Comparison of ENCODE assay signal across 23 cellular contexts in the genomic region with DNA sequence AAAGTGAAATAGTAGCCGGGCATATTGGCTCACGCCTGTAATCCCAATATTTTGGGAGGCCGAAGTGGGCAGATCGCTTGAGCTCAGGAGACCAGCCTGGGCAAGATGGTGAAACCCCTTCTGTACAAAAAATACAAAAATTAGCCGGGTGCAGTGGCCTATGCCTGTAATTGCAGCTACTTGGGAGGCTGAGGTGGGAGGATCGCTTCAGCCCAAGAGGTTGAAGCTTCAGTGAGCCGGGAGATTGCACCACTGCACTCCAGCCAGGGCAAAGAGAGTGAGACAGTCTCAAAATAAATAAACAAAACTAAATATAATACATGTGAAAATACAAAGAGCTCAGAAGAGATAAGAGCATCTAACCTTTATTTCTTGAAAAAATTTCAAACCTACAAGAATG. TPM values are rescaled to one million over a fixed set of nuclear protein-coding genes. Genes with fewer than 3 reads are reported as not detected.
DNase-seq lines count a peak whose midpoint lies in the region; ATAC-seq and TF ChIP-seq lines count a peak whose summit lies in the region.
"Had no signal": no experiment of that assay in that cellular context is flagged by ENCODE, and none has a peak within 500 bp of the region (broad histone marks: within the 10 kb centered on the region; RNA-seq: fewer than 3 reads in every experiment).

No MANE protein-coding gene starts in this region.

- H3K4me3 ChIP-seq in CD4-positive, alpha-beta memory T cell (ENCODE audit: low read length in 2 of 2) = no peak overlapping the region
- H3K4me3 ChIP-seq in MM.1S (ENCODE audit: low read length) (no peak overlapping the region), brain microvascular endothelial cell (ENCODE audit: low read depth, low read length) (no peak overlapping the region), gastroesophageal sphincter (no peak overlapping the region)
- H3K4me3 ChIP-seq: gastrocnemius medialis, neural progenitor cell, prostate gland, skin epidermis had no signal

- H3K27ac ChIP-seq in CD4-positive, alpha-beta memory T cell (ENCODE audit: low read depth, low read length) = no peak overlapping the region
- H3K27ac ChIP-seq in MM.1S (ENCODE audit: low read length) (no peak overlapping the region), brain microvascular endothelial cell (no peak overlapping the region), gastroesophageal sphincter (no peak overlapping the region)
- H3K27ac ChIP-seq: gastrocnemius medialis, neural progenitor cell, prostate gland, skin epidermis had no signal

- H3K27me3 Mint-ChIP-seq in CD4-positive, alpha-beta memory T cell = no peaks in the 10 kb centered on the region
- H3K27me3 Mint-ChIP-seq: activated T-helper 17 cell treated with anti-CD3 and anti-CD28 coated beads, Interleukin-2, amount 50 U/mL, for 72 hours; B cell; central memory CD8-positive, alpha-beta T cell; T-helper 17 cell had no signal

- in situ Hi-C loops in brain microvascular endothelial cell (cut with HindIII; ENCODE audit: low pct_ligation_motif_present, low sequenced_read_pairs) = no loop called here

- no peak for TF ChIP-seq CTCF in MM.1S (IDR thresholded peaks at IDR 0.05; ENCODE audit: low read length)
- TF ChIP-seq CTCF in brain microvascular endothelial cell (IDR thresholded peaks at IDR 0.05; ENCODE audit: low read depth, low read length, missing control alignments) = no peak
- TF ChIP-seq CTCF in gastroesophageal sphincter (IDR thresholded peaks at IDR 0.05) = no peak

- H3K4me3 Mint-ChIP-seq in CD4-positive, alpha-beta memory T cell = peak overlapping the region in 5 of 8 donors; percentile 6 to 59 (median 38)
- H3K4me3 Mint-ChIP-seq: activated CD8-positive, alpha-beta memory T cell treated with anti-CD3 and anti-CD28 coated beads, Interleukin-2, amount 10 ng/mL, durations not matched to agents 7 days and 5 days; activated T-helper 17 cell treated with anti-CD3 and anti-CD28 coated beads, Interleukin-2, amount 50 U/mL, for 72 hours; B cell; central memory CD8-positive, alpha-beta T cell; neural progenitor cell; T-helper 17 cell; WTC11 had no signal

- intact Hi-C loops in CD4-positive, alpha-beta memory T cell (cut with micrococcal nuclease) = no loop called here

- CTCF ChIA-PET in CD4-positive, alpha-beta memory T cell (lab: Charles Lee; ENCODE audit: partially characterized antibody) = no interaction called here

- 80% methylated on average over 1 to 7 of the region's 7 CpGs for WGBS in gastroesophageal sphincter (ENCODE audit: low coverage in 1 of 2), 2 donors

- no peaks in the 10 kb centered on the region for H3K9me3 Mint-ChIP-seq in CD4-positive, alpha-beta memory T cell
- H3K9me3 Mint-ChIP-seq: activated T-helper 17 cell treated with anti-CD3 and anti-CD28 coated beads, Interleukin-2, amount 50 U/mL, for 72 hours; central memory CD8-positive, alpha-beta T cell; neural progenitor cell; WTC11 had no signal

- H3K4me1 Mint-ChIP-seq in CD4-positive, alpha-beta memory T cell = peaks cover 1 to 11% (median 5%) of the 10 kb centered on the region in 4 donors
- H3K4me1 Mint-ChIP-seq: activated T-helper 17 cell treated with anti-CD3 and anti-CD28 coated beads, Interleukin-2, amount 50 U/mL, for 72 hours had no signal

- peaks cover 4% of the 10 kb centered on the region for H3K4me1 ChIP-seq in CD4-positive, alpha-beta memory T cell (ENCODE audit: insufficient read depth, low read length)
- H3K4me1 ChIP-seq in MM.1S (ENCODE audit: low read length) (no peaks in the 10 kb centered on the region), gastroesophageal sphincter (peaks cover 0 to 4% (median 4%) of the 10 kb centered on the region in 3 donors)
- H3K4me1 ChIP-seq: neural progenitor cell, prostate gland had no signal

- H2AFZ ChIP-seq in MM.1S (ENCODE audit: low read length) = no peak overlapping the region
- H2AFZ ChIP-seq: neural progenitor cell had no signal

- peaks cover 3% of the 10 kb centered on the region; the same call in 1 of the 2 replicates for H3K79me2 ChIP-seq in MM.1S (ENCODE audit: low read length)

- TF ChIP-seq EP300 in gastroesophageal sphincter (IDR thresholded peaks at IDR 0.05) = no peak

- POLR2A ChIA-PET in CD4-positive, alpha-beta memory T cell (lab: Charles Lee; ENCODE audit: partially characterized antibody) = no interaction called here

- peak overlapping the region in 1 of 7 donors; percentile 38 for H3K27ac Mint-ChIP-seq in CD4-positive, alpha-beta memory T cell
- H3K27ac Mint-ChIP-seq: activated CD8-positive, alpha-beta memory T cell treated with anti-CD3 and anti-CD28 coated beads, Interleukin-2, amount 10 ng/mL, durations not matched to agents 7 days and 5 days; activated T-helper 17 cell treated with anti-CD3 and anti-CD28 coated beads, Interleukin-2, amount 50 U/mL, for 72 hours; B cell; neural progenitor cell; T-helper 17 cell; WTC11 had no signal

- no peaks in the 10 kb centered on the region for H4K20me1 ChIP-seq in MM.1S (ENCODE audit: insufficient read depth, low read length)

- no peaks in the 10 kb centered on the region for H3K9me3 ChIP-seq in CD4-positive, alpha-beta memory T cell (ENCODE audit: control insufficient read depth in 1 of 2, low read length in 2 of 2)
- H3K9me3 ChIP-seq in MM.1S (replicated peaks; ENCODE audit: insufficient read depth, low read length) = no peaks in the 10 kb centered on the region
- H3K9me3 ChIP-seq in gastroesophageal sphincter = no peaks in the 10 kb centered on the region
- H3K9me3 ChIP-seq: gastrocnemius medialis, prostate gland had no signal

- no peak overlapping the region for H3K4me2 ChIP-seq in MM.1S (ENCODE audit: low read depth, low read length)
- H3K4me2 ChIP-seq: neural progenitor cell had no signal

- ATAC-seq in gastroesophageal sphincter = no peak
- ATAC-seq in HG03520 (IDR thresholded peaks at IDR 0.05; ENCODE audit: unreplicated experiment) = no peak
- ATAC-seq: activated CD8-positive, alpha-beta memory T cell treated with anti-CD3 and anti-CD28 coated beads, Interleukin-2, amount 10 ng/mL, durations not matched to agents 7 days and 5 days; activated T-helper 17 cell treated with anti-CD3 and anti-CD28 coated beads, Interleukin-2, amount 50 U/mL, for 72 hours; gastrocnemius medialis; T-helper 17 cell; WTC11 had no signal

- H3K36me3 ChIP-seq in CD4-positive, alpha-beta memory T cell (ENCODE audit: insufficient read depth, low read length) = no peaks in the 10 kb centered on the region
- H3K36me3 ChIP-seq in MM.1S (replicated peaks; ENCODE audit: insufficient read depth, low read length) = no peaks in the 10 kb centered on the region
- H3K36me3 ChIP-seq in brain microvascular endothelial cell (replicated peaks) = peaks cover 7% of the 10 kb centered on the region
- H3K36me3 ChIP-seq in gastroesophageal sphincter = peaks cover 0 to 8% of the 10 kb centered on the region in 2 donors
- H3K36me3 ChIP-seq: gastrocnemius medialis, neural progenitor cell, prostate gland had no signal

- H3F3A ChIP-seq in MM.1S (ENCODE audit: insufficient read depth, low read length) = 0 out of 2 replicates have a peak, but pooled peaks cover 11% of the 10 kb centered on the region

- no peaks in the 10 kb centered on the region for H3K9me2 ChIP-seq in MM.1S (replicated peaks; ENCODE audit: insufficient read depth, low read length)

- DNase-seq in SIG-M5 treated with dmso at 0.1 percent for 504 hours (lab: John Stamatoyannopoulos, UW; ENCODE audit: unreplicated experiment) = peak; percentile 28
- DNase-seq in SIG-M5 (lab: John Stamatoyannopoulos, UW) = no peak
- DNase-seq in CD4-positive, alpha-beta memory T cell = no peak
- peak; percentile 18 for DNase-seq in MM.1S
- DNase-seq in brain microvascular endothelial cell = peak; percentile 9
- DNase-seq in central memory CD4-positive, alpha-beta T cell = no peak
- DNase-seq: 8988T; activated CD8-positive, alpha-beta memory T cell treated with anti-CD3 and anti-CD28 coated beads, Interleukin-2, amount 10 ng/mL, durations not matched to agents 7 days and 5 days; gastrocnemius medialis; midbrain; NCI-H1092 treated with DMSO at 0.1 percent for 48 hours; NCI-H524 treated with DMSO at 0.1 percent for 48 hours; SHP77; T-helper 17 cell had no signal

- peaks cover 3 to 11% of the 10 kb centered on the region in 2 donors for H3K36me3 Mint-ChIP-seq in CD4-positive, alpha-beta memory T cell

- no peaks in the 10 kb centered on the region for H3K27me3 ChIP-seq in CD4-positive, alpha-beta memory T cell (ENCODE audit: insufficient read depth, low read length)
- no peaks in the 10 kb centered on the region; the same call in 1 of the 2 replicates for H3K27me3 ChIP-seq in MM.1S (replicated peaks; ENCODE audit: insufficient read depth, low read length)
- no peaks in the 10 kb centered on the region for H3K27me3 ChIP-seq in brain microvascular endothelial cell (replicated peaks)
- H3K27me3 ChIP-seq in gastroesophageal sphincter = peaks cover 6% of the 10 kb centered on the region
- H3K27me3 ChIP-seq: gastrocnemius medialis, neural progenitor cell had no signal

- H3K9ac ChIP-seq in MM.1S (ENCODE audit: low read length) = no peak overlapping the region
- H3K9ac ChIP-seq: neural progenitor cell had no signal

- TF ChIP-seq POLR2A in gastroesophageal sphincter (IDR thresholded peaks at IDR 0.05) = no peak

RNA-seq across cellular contexts. Expression of gene MSTO1, which starts 2.3 kb away (rescaled TPM):
- 100 to 1,000 TPM; 125 to 127 TPM for total RNA-seq in CD4-positive, alpha-beta memory T cell
- polyA plus RNA-seq in CD4-positive, alpha-beta memory T cell = 10 to 100 TPM; 13.3 to 24.5 TPM
- total RNA-seq in gastroesophageal sphincter = 10 to 100 TPM in 1 of 4 donors, 1 to 10 TPM in 3; 7.6 to 13.2 (median 8.4) TPM

RNA-seq across cellular contexts. Expression of gene ASH1L, which starts 45.1 kb away (rescaled TPM):
- 100 to 1,000 TPM; 105 to 107 TPM for total RNA-seq in CD4-positive, alpha-beta memory T cell
- 10 to 100 TPM in 1 of 2 donors, 1 to 10 TPM in 1; 7.6 to 35.6 TPM for polyA plus RNA-seq in CD4-positive, alpha-beta memory T cell
- 10 to 100 TPM; 55.6 to 81.3 (median 75.0) TPM for total RNA-seq in gastroesophageal sphincter

Comparison
In these comparisons a context has a peak if more than half of its experiments do, and no peak if none do; other contexts are left out.
1. DNase-seq: peak in SIG-M5 treated with dmso at 0.1 percent for 504 hours (single experiment), MM.1S (single experiment) and brain microvascular endothelial cell (single experiment); none in SIG-M5 (single experiment), CD4-positive, alpha-beta memory T cell (0 of 5) and central memory CD4-positive, alpha-beta T cell (single experiment).
2. RNA of gene MSTO1, which starts 2.3 kb away (total RNA-seq): 125 to 127 TPM in CD4-positive, alpha-beta memory T cell; 7.6 to 13.2 TPM in gastroesophageal sphincter; every median in the first group is over 4 times any median in the second.